In genomic region chr6:90765895-90766294, GRCh38 we compare ENCODE assay signal across 19 cellular contexts.
"Had no signal": no experiment of that assay in that cellular context is flagged by ENCODE, and none has a peak within 500 bp of the region (broad histone marks: within the 10 kb centered on the region; RNA-seq: fewer than 3 reads in every experiment).

No MANE protein-coding gene starts in this region.

- ATAC-seq: activated CD8-positive, alpha-beta T cell treated with anti-CD3 and anti-CD28 coated beads for 36 hours; activated T-helper 17 cell treated with anti-CD3 and anti-CD28 coated beads, Interleukin-2, amount 50 U/mL, for 72 hours; foreskin keratinocyte; left lobe of liver; right lobe of liver; stimulated activated memory B cell treated with anti-CD40 and anti-IgM and Interleukin-4, amounts not matched to agents 10 μg/mL and 1 μg/mL and 100 μg/mL, for 72 hours had no signal

- H3K27me3 ChIP-seq: foreskin keratinocyte, right lobe of liver, testis had no signal

- H2AFZ ChIP-seq: parathyroid adenoma had no signal

- DNase-seq: activated CD4-positive, alpha-beta T cell treated with anti-CD3 and anti-CD28 coated beads, Interleukin-2, amount 10 ng/mL, durations not matched to agents 24 days and 14 days; activated CD8-positive, alpha-beta T cell treated with anti-CD3 and anti-CD28 coated beads for 36 hours; activated naive CD4-positive, alpha-beta T cell treated with anti-CD3 and anti-CD28 coated beads for 36 hours; activated T-cell treated with anti-CD3 and anti-CD28 coated beads, Interleukin-2, amount 50 U/mL, for 1 hour; central memory CD4-positive, alpha-beta T cell; dorsolateral prefrontal cortex; endodermal cell; glutamatergic neuron; hippocampal formation; midbrain; right lobe of liver; small intestine; stimulated activated CD4-positive, alpha-beta T cell treated with anti-CD3 and anti-CD28 coated beads, Interleukin-4, amount 100 ng/mL, for 1 hour; testis had no signal

- H3K79me2 ChIP-seq: parathyroid adenoma had no signal

- H3K36me3 ChIP-seq: right lobe of liver had no signal

- H3K9me3 ChIP-seq: right lobe of liver, testis had no signal

- H3K4me1 ChIP-seq: parathyroid adenoma, right lobe of liver, testis had no signal

- H3K9ac ChIP-seq: parathyroid adenoma had no signal

- H3K4me3 ChIP-seq: dorsolateral prefrontal cortex, right lobe of liver, testis had no signal

- H3K27ac ChIP-seq: dorsolateral prefrontal cortex, foreskin keratinocyte, parathyroid adenoma, right lobe of liver, testis had no signal
